Comparison of ENCODE assay signal across 6 cellular contexts in genomic region chr12:120261951-120262851, GRCh38. TPM values are rescaled to one million over a fixed set of nuclear protein-coding genes. Genes with fewer than 3 reads are reported as not detected.
DNase-seq lines count a peak whose midpoint lies in the region; FAIRE-seq and TF ChIP-seq lines count a peak whose summit lies in the region.

No MANE protein-coding gene starts in this region.

- H4K20me1 ChIP-seq in astrocyte (ENCODE audit: insufficient read depth, low read length) = peaks cover 74% of the 10 kb centered on the region

- peaks cover 20% of the 10 kb centered on the region for H3K36me3 Mint-ChIP-seq in astrocyte (ENCODE audit: low read depth, unreplicated experiment)

- H3K4me1 ChIP-seq in astrocyte (ENCODE audit: insufficient read depth, low read length) = peaks cover 46% of the 10 kb centered on the region
- peaks cover 29 to 66% of the 10 kb centered on the region in 2 donors for H3K4me1 ChIP-seq in muscle layer of duodenum (ENCODE audit: control insufficient read depth in 1 of 2, insufficient read depth in 2 of 2, low read length in 2 of 2)

- H3K4me1 Mint-ChIP-seq in astrocyte (ENCODE audit: low read depth, unreplicated experiment) = peaks cover 47% of the 10 kb centered on the region

- H3K4me3 Mint-ChIP-seq in astrocyte (ENCODE audit: unreplicated experiment) = peak overlapping the region; percentile 97

- H3K27ac Mint-ChIP-seq in astrocyte (ENCODE audit: unreplicated experiment) = peak overlapping the region; percentile 53

- DNase-seq in GM19239 (ENCODE audit: insufficient read length, low spot score) = no peak
- DNase-seq in astrocyte (ENCODE audit: low read depth) = no peak
- no peak for DNase-seq in HUDEP-2 (lab: John Stamatoyannopoulos, UW; ENCODE audit: unreplicated experiment in 76 of 76)
- DNase-seq in NCI-H2227 (lab: John Stamatoyannopoulos, UW; ENCODE audit: unreplicated experiment) = no peak
- no peak for DNase-seq in NCI-H2029 (lab: John Stamatoyannopoulos, UW)

- no peaks in the 10 kb centered on the region for H3K27me3 ChIP-seq in astrocyte (ENCODE audit: insufficient read depth, low read length)
- H3K27me3 ChIP-seq in muscle layer of duodenum (ENCODE audit: low read depth, low read length) = no peaks in the 10 kb centered on the region

- no peaks in the 10 kb centered on the region for H3K27me3 Mint-ChIP-seq in astrocyte (ENCODE audit: low read depth, unreplicated experiment)

- H3K4me3 ChIP-seq in astrocyte (ENCODE audit: insufficient read depth, low read depth, low read length) = peak overlapping the region; percentile 88
- H3K4me3 ChIP-seq in muscle layer of duodenum (ENCODE audit: low read depth in 1 of 2, low read length in 2 of 2) = peak overlapping the region; percentile 85 to 89

- FAIRE-seq in GM19239 (lab: Jason Lieb, UNC) (peak; percentile 21), astrocyte (lab: Jason Lieb, UNC) (no peak)

- H3K79me2 ChIP-seq in astrocyte (ENCODE audit: insufficient read depth, low read length) = peaks cover 82% of the 10 kb centered on the region

- no peak for TF ChIP-seq CTCF in astrocyte (IDR thresholded peaks at IDR 0.05; ENCODE audit: insufficient read depth, low read depth, low read length)

- H3K36me3 ChIP-seq in astrocyte (ENCODE audit: insufficient read depth, low read length) (no peaks in the 10 kb centered on the region), muscle layer of duodenum (ENCODE audit: control insufficient read depth in 1 of 2, insufficient read depth in 2 of 2, low read length in 2 of 2) (no peaks in the 10 kb centered on the region)

- no peak overlapping the region for H2AFZ ChIP-seq in astrocyte (ENCODE audit: low read depth, low read length)

- H3K27ac ChIP-seq in astrocyte (ENCODE audit: low read depth, low read length) (peak overlapping the region; percentile 16), muscle layer of duodenum (ENCODE audit: low read length) (peak overlapping the region; percentile 77)

- peak overlapping the region; percentile 100 for H3K4me2 ChIP-seq in astrocyte (ENCODE audit: low read length)

- peak overlapping the region; percentile 88 for H3K9ac ChIP-seq in astrocyte (ENCODE audit: low read length)

- no peaks in the 10 kb centered on the region for H3K9me3 Mint-ChIP-seq in astrocyte (ENCODE audit: unreplicated experiment)

- H3K9me3 ChIP-seq in astrocyte (ENCODE audit: insufficient read depth, low read depth, low read length) (no peaks in the 10 kb centered on the region), muscle layer of duodenum (ENCODE audit: control insufficient read depth in 1 of 2, low read length in 2 of 2) (no peaks in the 10 kb centered on the region)

RNA-seq across cellular contexts. Expression of gene PXN, which starts 3.3 kb away (rescaled TPM):
- 126 and 151 TPM in 2 replicates for total RNA-seq in astrocyte

RNA-seq across cellular contexts. Expression of gene RNU4-2, which starts 29.5 kb away (rescaled TPM):
- 2,157 and 2,549 TPM in 2 replicates for total RNA-seq in astrocyte

RNA-seq across cellular contexts. Expression of gene RNU4-1, which starts 30.8 kb away (rescaled TPM):
- 2,477 and 2,591 TPM in 2 replicates for total RNA-seq in astrocyte

RNA-seq across cellular contexts. Expression of gene SIRT4, which starts 39.9 kb away (rescaled TPM):
- total RNA-seq in astrocyte = 2.5 and 2.7 TPM in 2 replicates
